8 cellular contexts compared by ENCODE assay signal in genomic region chr7:76445577-76446008, GRCh38. TPM values are rescaled to one million over a fixed set of nuclear protein-coding genes. Genes with fewer than 3 reads are reported as not detected.
DNase-seq lines count a peak whose midpoint lies in the region; ATAC-seq, FAIRE-seq and TF ChIP-seq lines count a peak whose summit lies in the region.
"Not testable (repeated sequence)": the region's sequence is repeated elsewhere in the genome, so short reads cannot be mapped to it uniquely, and the experiment has no call there.

No MANE protein-coding gene starts in this region.

- DNase-seq in ACHN (peak; percentile 43), RKO (ENCODE audit: low spot score) (peak; percentile 53), globus pallidus (ENCODE audit: low spot score) (peak; percentile 37), pancreas (peak in 2 of 6 donors; percentile 43 to 57)
- DNase-seq in HTR-8/SVneo (ENCODE audit: insufficient read length, low spot score); activated naive CD8-positive, alpha-beta T cell treated with anti-CD3 and anti-CD28 coated beads for 36 hours: not testable (repeated sequence)

- not testable (repeated sequence) for H3K9me3 Mint-ChIP-seq in activated naive CD8-positive, alpha-beta T cell treated with anti-CD3 and anti-CD28 coated beads for 36 hours

- H3K9me3 ChIP-seq in pancreas = not testable (repeated sequence)

- not testable (repeated sequence) for TF ChIP-seq CTCF in pancreas (IDR thresholded peaks at IDR 0.05)

- intact Hi-C loops in pancreas (cut with DNase I) = not testable (repeated sequence)

- FAIRE-seq in HTR-8/SVneo (lab: Jason Lieb, UNC) (peak; percentile 55), pancreas (lab: Jason Lieb, UNC) (peak; percentile 43)

- H3K36me3 ChIP-seq in pancreas = not testable (repeated sequence)

- ATAC-seq in GM18520 (IDR thresholded peaks at IDR 0.05; ENCODE audit: unreplicated experiment) = peak; percentile 82
- peak; percentile 92 for ATAC-seq in HG02610 (IDR thresholded peaks at IDR 0.05; ENCODE audit: unreplicated experiment)
- ATAC-seq in pancreas = peak; percentile 74 to 97 (median 88)

- not testable (repeated sequence) for H3K36me3 Mint-ChIP-seq in activated naive CD8-positive, alpha-beta T cell treated with anti-CD3 and anti-CD28 coated beads for 36 hours

- H3K27me3 ChIP-seq in pancreas = not testable (repeated sequence)

- H3K27ac Mint-ChIP-seq in activated naive CD8-positive, alpha-beta T cell treated with anti-CD3 and anti-CD28 coated beads for 36 hours = peak overlapping the region; percentile 76

- not testable (repeated sequence) for H3K27me3 Mint-ChIP-seq in activated naive CD8-positive, alpha-beta T cell treated with anti-CD3 and anti-CD28 coated beads for 36 hours

- not testable (repeated sequence) for H3K4me1 ChIP-seq in pancreas

- H3K4me1 Mint-ChIP-seq in activated naive CD8-positive, alpha-beta T cell treated with anti-CD3 and anti-CD28 coated beads for 36 hours = not testable (repeated sequence)

- peak overlapping the region in 2 of 4 donors; percentile 41 to 53 for H3K27ac ChIP-seq in pancreas

- not testable (repeated sequence) for H3K4me3 Mint-ChIP-seq in activated naive CD8-positive, alpha-beta T cell treated with anti-CD3 and anti-CD28 coated beads for 36 hours

- WGBS in pancreas, 2 donors = 4 to 17% methylated on average over 4 of the region's 5 CpGs

- in situ Hi-C loops in ACHN (cut with HindIII; ENCODE audit: low pct_ligation_motif_present, low pct_unique_long_range_greater_than_20kb, low sequenced_read_pairs) = not testable (repeated sequence)

- not testable (repeated sequence) for H3K4me3 ChIP-seq in pancreas

RNA-seq across cellular contexts. Expression of gene DTX2, which starts 15.9 kb away (rescaled TPM):
- total RNA-seq in activated naive CD8-positive, alpha-beta T cell treated with anti-CD3 and anti-CD28 coated beads for 36 hours = 10 to 100 TPM; 13.7 to 16.4 TPM
- total RNA-seq in pancreas = 10 to 100 TPM; 11.5 to 33.6 (median 14.8) TPM
- polyA plus RNA-seq in pancreas = 10 to 100 TPM; 25.4 to 52.4 TPM

RNA-seq across cellular contexts. Expression of gene ZP3, which starts 20.8 kb away (rescaled TPM):
- total RNA-seq in activated naive CD8-positive, alpha-beta T cell treated with anti-CD3 and anti-CD28 coated beads for 36 hours = 1 to 10 TPM; 2.6 to 3.5 TPM
- 10 to 100 TPM in 2 of 6 donors, 1 to 10 TPM in 4; 2.5 to 14.1 (median 6.6) TPM for total RNA-seq in pancreas
- 1 to 10 TPM; 3.2 to 7.6 TPM for polyA plus RNA-seq in pancreas

RNA-seq across cellular contexts. Expression of gene SSC4D, which starts 36.1 kb away (rescaled TPM):
- total RNA-seq in activated naive CD8-positive, alpha-beta T cell treated with anti-CD3 and anti-CD28 coated beads for 36 hours = under 1 TPM; 0.37 to 0.40 TPM
- total RNA-seq in pancreas = 1 to 10 TPM in 5 of 6 donors, under 1 TPM in 1; 0.79 to 3.6 (median 2.2) TPM
- polyA plus RNA-seq in pancreas = 10 to 100 TPM in 1 of 2 donors, 1 to 10 TPM in 1; 8.8 to 10.3 TPM
